In genomic region chr2:39994151-39994550, GRCh38 we compare ENCODE assay signal across 15 cellular contexts.
A peak's percentile ranks its signal among the peaks of the same experiment; 100 is the strongest.
DNase-seq lines count a peak whose midpoint lies in the region; ATAC-seq and TF ChIP-seq lines count a peak whose summit lies in the region.
"Had no signal": no experiment of that assay in that cellular context is flagged by ENCODE, and none has a peak within 500 bp of the region (broad histone marks: within the 10 kb centered on the region; RNA-seq: fewer than 3 reads in every experiment).

No MANE protein-coding gene starts in this region.

- ATAC-seq in GM19324 (IDR thresholded peaks at IDR 0.05; ENCODE audit: low FRiP score, unreplicated experiment): no peak
- ATAC-seq in HG03378 (IDR thresholded peaks at IDR 0.05; ENCODE audit: unreplicated experiment): no peak
- ATAC-seq in omental fat pad (ENCODE audit: low FRiP score): no peak
- ATAC-seq: activated naive CD4-positive, alpha-beta T cell treated with anti-CD3 and anti-CD28 coated beads, Interleukin-2, amount 50 U/mL, for 72 hours; gastroesophageal sphincter; pancreas had no signal

- in situ Hi-C loops in astrocyte of the cerebellum (cut with HindIII; ENCODE audit: low sequenced_read_pairs): no loop called here

- H3K4me3 ChIP-seq in astrocyte of the cerebellum (ENCODE audit: low read depth, low read length): no peak overlapping the region
- H3K4me3 ChIP-seq in foreskin fibroblast (ENCODE audit: low read depth in 1 of 2, low read length in 2 of 2): no peak overlapping the region
- H3K4me3 ChIP-seq: gastroesophageal sphincter, pancreas had no signal

- TF ChIP-seq CTCF in astrocyte of the cerebellum (IDR thresholded peaks at IDR 0.05; ENCODE audit: low read depth, low read length, missing control alignments) (no peak), foreskin fibroblast (IDR thresholded peaks at IDR 0.05; ENCODE audit: low read depth, low read length) (no peak), omental fat pad (IDR thresholded peaks at IDR 0.05) (no peak)

- DNase-seq in AG08395 (ENCODE audit: low spot score): peak; percentile 12
- peak; percentile 81 for DNase-seq in HT1080 (ENCODE audit: low read depth)
- peak; percentile 49 for DNase-seq in astrocyte of the cerebellum (ENCODE audit: low read depth)
- DNase-seq in foreskin fibroblast: peak; percentile 75 to 90
- no peak for DNase-seq in omental fat pad (ENCODE audit: low spot score)
- DNase-seq in NCI-H345 treated with DMSO at 0.1 percent for 48 hours (lab: John Stamatoyannopoulos, UW; ENCODE audit: unreplicated experiment): no peak
- DNase-seq: activated CD4-positive, alpha-beta T cell treated with anti-CD3 and anti-CD28 coated beads for 1 hour; activated CD8-positive, alpha-beta memory T cell treated with anti-CD3 and anti-CD28 coated beads, Interleukin-2, amount 50 U/mL, for 48 hours; NCI-H2029 treated with DMSO at 0.1 percent for 48 hours; NCI-H774; pancreas had no signal

Comparison
In these comparisons a context has a peak if more than half of its experiments do, and no peak if none do; other contexts are left out.
1. DNase-seq: peak in AG08395 (single experiment), HT1080 (single experiment), astrocyte of the cerebellum (single experiment) and foreskin fibroblast (2 of 2); none in omental fat pad (single experiment) and NCI-H345 treated with DMSO at 0.1 percent for 48 hours (single experiment).